7 cellular contexts compared by ENCODE assay signal in the genomic region with DNA sequence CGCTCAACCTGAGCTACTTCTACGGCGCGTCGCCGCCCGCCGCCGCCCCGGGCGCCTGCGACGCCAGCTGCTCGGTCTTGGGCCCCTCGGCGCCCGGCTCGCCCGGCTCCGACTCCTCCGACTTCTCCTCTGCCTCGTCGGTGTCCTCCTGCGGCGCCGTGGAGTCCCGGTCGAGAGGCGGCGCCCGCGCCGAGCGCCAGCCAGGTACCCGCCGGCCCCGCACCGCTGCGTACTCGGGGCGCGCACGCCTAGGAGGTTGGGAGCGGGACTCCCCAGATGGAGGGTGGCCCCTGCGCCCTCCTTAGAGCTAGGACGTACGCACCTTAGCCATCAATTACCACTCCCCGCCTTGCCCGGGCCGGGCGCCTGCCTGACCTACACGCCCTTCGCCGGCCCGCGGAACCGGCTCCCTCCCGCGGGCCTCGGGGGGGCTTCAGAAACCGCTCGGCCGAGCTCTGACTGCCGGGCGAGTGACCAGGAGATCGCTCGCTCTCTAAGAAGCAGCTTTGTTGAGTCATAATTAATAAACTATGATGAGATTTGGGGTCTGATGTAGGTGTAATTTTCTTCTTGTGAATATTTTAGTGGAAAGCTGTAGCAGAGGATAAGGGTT. TPM values are rescaled to one million over a fixed set of nuclear protein-coding genes. Genes with fewer than 3 reads are reported as not detected.
DNase-seq lines count a peak whose midpoint lies in the region; TF ChIP-seq lines count a peak whose summit lies in the region.

No MANE protein-coding gene starts in this region.

- H3K9ac ChIP-seq in subcutaneous abdominal adipose tissue (ENCODE audit: low read length in 5 of 5) = peak overlapping the region; percentile 83 to 99 (median 97)

- H3K36me3 Mint-ChIP-seq in nephron (ENCODE audit: low read depth) = peaks cover 38% of the 10 kb centered on the region

- peak overlapping the region; percentile 97 for H3K27ac ChIP-seq in subcutaneous abdominal adipose tissue (ENCODE audit: low read depth, low read length)

- TF ChIP-seq CTCF in GM13977 (IDR thresholded peaks at IDR 0.05; ENCODE audit: extremely low read depth, insufficient read depth, missing control alignments) = peak; percentile 38
- TF ChIP-seq CTCF in epithelial cell of esophagus (IDR thresholded peaks at IDR 0.05; ENCODE audit: insufficient read depth, low read depth, low read length, missing control alignments) = no peak
- no peak for TF ChIP-seq CTCF in nephron (IDR thresholded peaks at IDR 0.05; ENCODE audit: unreplicated experiment in 3 of 3)

- peaks cover 16% of the 10 kb centered on the region for H3K36me3 ChIP-seq in H7 (replicated peaks; ENCODE audit: control insufficient read depth, insufficient read depth, low read length)
- peaks cover 23 to 33% (median 32%) of the 10 kb centered on the region in 5 donors for H3K36me3 ChIP-seq in subcutaneous abdominal adipose tissue (ENCODE audit: control insufficient read depth in 5 of 5, insufficient read depth in 5 of 5, low read length in 5 of 5)

- H3K4me1 Mint-ChIP-seq in nephron = peaks cover 18% of the 10 kb centered on the region

- H3K27me3 Mint-ChIP-seq in nephron (ENCODE audit: low read depth) = no peaks in the 10 kb centered on the region

- no peaks in the 10 kb centered on the region for H3K9me3 ChIP-seq in subcutaneous abdominal adipose tissue (ENCODE audit: control insufficient read depth in 5 of 5, low read length in 5 of 5)

- no peak for DNase-seq in GM13977 (ENCODE audit: low spot score)
- peak; percentile 75 for DNase-seq in H7
- peak; percentile 35 for DNase-seq in MV-4-11 (lab: John Stamatoyannopoulos, UW)
- DNase-seq in activated CD8-positive, alpha-beta memory T cell treated with anti-CD3 and anti-CD28 coated beads for 48 hours (ENCODE audit: low read depth in 2 of 3, low spot score in 2 of 3) = peak in 2 of 3 experiments; percentile 28 to 37
- no peak for DNase-seq in epithelial cell of esophagus (ENCODE audit: low read depth)

- peaks cover 0 to 25% (median 18%) of the 10 kb centered on the region in 5 donors for H3K4me1 ChIP-seq in subcutaneous abdominal adipose tissue (ENCODE audit: control insufficient read depth in 5 of 5, insufficient read depth in 5 of 5, low read length in 5 of 5)

- in situ Hi-C loops in GM13977 (cut with MboI; ENCODE audit: low pct_unique_long_range_greater_than_20kb, low sequenced_read_pairs, unreplicated experiment) = no loop called here

- H3K27me3 ChIP-seq in H7 (ENCODE audit: control insufficient read depth, insufficient read depth, low read length) (no peaks in the 10 kb centered on the region), subcutaneous abdominal adipose tissue (ENCODE audit: control insufficient read depth in 5 of 5, insufficient read depth in 4 of 5, low read length in 5 of 5) (no peaks in the 10 kb centered on the region)

- H3K27ac Mint-ChIP-seq in nephron = peak overlapping the region; percentile 72 to 83 (median 78)

- H3K4me3 ChIP-seq in H7 (ENCODE audit: insufficient read depth, low read depth, low read length) (peak overlapping the region; percentile 87), epithelial cell of esophagus (ENCODE audit: low read length) (peak overlapping the region; percentile 88), subcutaneous abdominal adipose tissue (ENCODE audit: low read depth in 1 of 5, low read length in 5 of 5) (peak overlapping the region; percentile 90 to 98 (median 96))

- H3K9me3 Mint-ChIP-seq in nephron = no peaks in the 10 kb centered on the region

- H3K4me3 Mint-ChIP-seq in nephron = peak overlapping the region; percentile 89 to 94 (median 92)

RNA-seq across cellular contexts. Expression of a gene that starts 0.5 kb away (rescaled TPM):
- total RNA-seq in H7 (2014; rRNA removed; shearing (Covaris generic)) = 3.2 and 3.5 TPM in 2 replicates

Comparison
In these comparisons a context has a peak if more than half of its experiments do, and no peak if none do; other contexts are left out.
1. DNase-seq: peak in H7 (single experiment), MV-4-11 (single experiment) and activated CD8-positive, alpha-beta memory T cell treated with anti-CD3 and anti-CD28 coated beads for 48 hours (2 of 3); none in GM13977 (single experiment) and epithelial cell of esophagus (single experiment).
2. Peak in every context shown above with its lines, with median percentiles within 50 percentile points of each other: H3K4me3 ChIP-seq.